Comparison of ENCODE assay signal across 1 cellular context in the genomic region with DNA sequence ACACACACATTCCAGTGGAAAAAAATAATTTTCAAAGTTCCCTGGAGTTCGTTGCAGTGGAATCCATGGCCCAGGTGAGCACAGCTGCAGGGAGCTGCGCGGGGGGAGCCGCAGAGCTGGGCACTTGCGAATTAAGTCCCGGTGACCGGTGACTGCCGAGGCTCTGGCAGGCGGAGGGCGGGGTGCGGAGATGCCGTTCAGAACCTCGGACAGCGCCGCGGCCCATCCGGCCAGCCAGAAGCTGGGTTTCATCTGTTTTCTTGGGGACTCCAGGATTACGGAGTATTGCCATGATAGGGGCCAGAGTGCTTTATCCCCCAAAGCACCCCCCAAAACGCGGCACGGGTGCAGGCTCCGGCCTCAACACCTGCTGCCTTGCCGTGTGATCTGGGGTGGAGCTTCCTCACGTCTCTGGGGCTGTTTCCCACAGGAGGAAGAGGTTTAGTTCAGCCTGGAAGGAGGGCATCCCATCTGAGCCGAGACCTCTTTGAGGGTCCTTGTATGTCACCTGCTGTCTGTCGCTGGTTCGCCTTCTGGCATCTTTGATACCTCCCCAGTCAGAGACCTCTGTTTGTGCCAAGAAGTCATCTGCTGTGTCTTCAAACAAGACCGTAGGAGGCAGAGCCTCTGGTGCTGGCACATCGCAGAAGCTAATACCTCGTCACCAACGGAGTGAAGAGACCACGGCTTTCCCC.
TF ChIP-seq lines count a peak whose summit lies in the region.

No MANE protein-coding gene starts in this region.

TF ChIP-seq in HepG2, 621 proteins besides CTCF, POLR2A, EP300 and RAD21 (continued from another document and continues in another):
- peak; percentile 87 for TF ChIP-seq ZBED4 (CRISPR knock-in tag; IDR thresholded peaks at IDR 0.05; ENCODE audit: borderline replicate concordance)
- no peak for TF ChIP-seq CREBL2 (CRISPR knock-in tag; IDR thresholded peaks at IDR 0.05; ENCODE audit: borderline replicate concordance)
- TF ChIP-seq IRX3 (CRISPR knock-in tag; IDR thresholded peaks at IDR 0.05; ENCODE audit: borderline replicate concordance, low read depth), result no peak
- TF ChIP-seq, protein P1, sequence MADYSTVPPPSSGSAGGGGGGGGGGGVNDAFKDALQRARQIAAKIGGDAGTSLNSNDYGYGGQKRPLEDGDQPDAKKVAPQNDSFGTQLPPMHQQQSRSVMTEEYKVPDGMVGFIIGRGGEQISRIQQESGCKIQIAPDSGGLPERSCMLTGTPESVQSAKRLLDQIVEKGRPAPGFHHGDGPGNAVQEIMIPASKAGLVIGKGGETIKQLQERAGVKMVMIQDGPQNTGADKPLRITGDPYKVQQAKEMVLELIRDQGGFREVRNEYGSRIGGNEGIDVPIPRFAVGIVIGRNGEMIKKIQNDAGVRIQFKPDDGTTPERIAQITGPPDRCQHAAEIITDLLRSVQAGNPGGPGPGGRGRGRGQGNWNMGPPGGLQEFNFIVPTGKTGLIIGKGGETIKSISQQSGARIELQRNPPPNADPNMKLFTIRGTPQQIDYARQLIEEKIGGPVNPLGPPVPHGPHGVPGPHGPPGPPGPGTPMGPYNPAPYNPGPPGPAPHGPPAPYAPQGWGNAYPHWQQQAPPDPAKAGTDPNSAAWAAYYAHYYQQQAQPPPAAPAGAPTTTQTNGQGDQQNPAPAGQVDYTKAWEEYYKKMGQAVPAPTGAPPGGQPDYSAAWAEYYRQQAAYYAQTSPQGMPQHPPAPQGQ (CRISPR knock-in tag; IDR thresholded peaks at IDR 0.05; ENCODE audit: borderline replicate concordance), result no peak
- no peak for TF ChIP-seq ZBTB40 (IDR thresholded peaks at IDR 0.05)
- TF ChIP-seq ZBTB40 (CRISPR knock-in tag; IDR thresholded peaks at IDR 0.05), result peak; percentile 54; the same call in 1 of the 2 replicates
- TF ChIP-seq KDM3A (CRISPR knock-in tag; IDR thresholded peaks at IDR 0.05; ENCODE audit: low read depth), result peak; percentile 56; the same call in 1 of the 2 replicates
- TF ChIP-seq MEIS1 (CRISPR knock-in tag; IDR thresholded peaks at IDR 0.05; ENCODE audit: borderline replicate concordance), result no peak
- TF ChIP-seq, protein P2, sequence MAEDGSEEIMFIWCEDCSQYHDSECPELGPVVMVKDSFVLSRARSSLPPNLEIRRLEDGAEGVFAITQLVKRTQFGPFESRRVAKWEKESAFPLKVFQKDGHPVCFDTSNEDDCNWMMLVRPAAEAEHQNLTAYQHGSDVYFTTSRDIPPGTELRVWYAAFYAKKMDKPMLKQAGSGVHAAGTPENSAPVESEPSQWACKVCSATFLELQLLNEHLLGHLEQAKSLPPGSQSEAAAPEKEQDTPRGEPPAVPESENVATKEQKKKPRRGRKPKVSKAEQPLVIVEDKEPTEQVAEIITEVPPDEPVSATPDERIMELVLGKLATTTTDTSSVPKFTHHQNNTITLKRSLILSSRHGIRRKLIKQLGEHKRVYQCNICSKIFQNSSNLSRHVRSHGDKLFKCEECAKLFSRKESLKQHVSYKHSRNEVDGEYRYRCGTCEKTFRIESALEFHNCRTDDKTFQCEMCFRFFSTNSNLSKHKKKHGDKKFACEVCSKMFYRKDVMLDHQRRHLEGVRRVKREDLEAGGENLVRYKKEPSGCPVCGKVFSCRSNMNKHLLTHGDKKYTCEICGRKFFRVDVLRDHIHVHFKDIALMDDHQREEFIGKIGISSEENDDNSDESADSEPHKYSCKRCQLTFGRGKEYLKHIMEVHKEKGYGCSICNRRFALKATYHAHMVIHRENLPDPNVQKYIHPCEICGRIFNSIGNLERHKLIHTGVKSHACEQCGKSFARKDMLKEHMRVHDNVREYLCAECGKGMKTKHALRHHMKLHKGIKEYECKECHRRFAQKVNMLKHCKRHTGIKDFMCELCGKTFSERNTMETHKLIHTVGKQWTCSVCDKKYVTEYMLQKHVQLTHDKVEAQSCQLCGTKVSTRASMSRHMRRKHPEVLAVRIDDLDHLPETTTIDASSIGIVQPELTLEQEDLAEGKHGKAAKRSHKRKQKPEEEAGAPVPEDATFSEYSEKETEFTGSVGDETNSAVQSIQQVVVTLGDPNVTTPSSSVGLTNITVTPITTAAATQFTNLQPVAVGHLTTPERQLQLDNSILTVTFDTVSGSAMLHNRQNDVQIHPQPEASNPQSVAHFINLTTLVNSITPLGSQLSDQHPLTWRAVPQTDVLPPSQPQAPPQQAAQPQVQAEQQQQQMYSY (CRISPR knock-in tag; IDR thresholded peaks at IDR 0.05), result peak; percentile 65; the same call in 1 of the 2 replicates
- TF ChIP-seq, protein P3, sequence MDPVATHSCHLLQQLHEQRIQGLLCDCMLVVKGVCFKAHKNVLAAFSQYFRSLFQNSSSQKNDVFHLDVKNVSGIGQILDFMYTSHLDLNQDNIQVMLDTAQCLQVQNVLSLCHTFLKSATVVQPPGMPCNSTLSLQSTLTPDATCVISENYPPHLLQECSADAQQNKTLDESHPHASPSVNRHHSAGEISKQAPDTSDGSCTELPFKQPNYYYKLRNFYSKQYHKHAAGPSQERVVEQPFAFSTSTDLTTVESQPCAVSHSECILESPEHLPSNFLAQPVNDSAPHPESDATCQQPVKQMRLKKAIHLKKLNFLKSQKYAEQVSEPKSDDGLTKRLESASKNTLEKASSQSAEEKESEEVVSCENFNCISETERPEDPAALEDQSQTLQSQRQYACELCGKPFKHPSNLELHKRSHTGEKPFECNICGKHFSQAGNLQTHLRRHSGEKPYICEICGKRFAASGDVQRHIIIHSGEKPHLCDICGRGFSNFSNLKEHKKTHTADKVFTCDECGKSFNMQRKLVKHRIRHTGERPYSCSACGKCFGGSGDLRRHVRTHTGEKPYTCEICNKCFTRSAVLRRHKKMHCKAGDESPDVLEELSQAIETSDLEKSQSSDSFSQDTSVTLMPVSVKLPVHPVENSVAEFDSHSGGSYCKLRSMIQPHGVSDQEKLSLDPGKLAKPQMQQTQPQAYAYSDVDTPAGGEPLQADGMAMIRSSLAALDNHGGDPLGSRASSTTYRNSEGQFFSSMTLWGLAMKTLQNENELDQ (CRISPR knock-in tag; IDR thresholded peaks at IDR 0.05; ENCODE audit: borderline replicate concordance), result 0 out of 2 replicates have a peak, but pooled peaks have one; percentile 69
- TF ChIP-seq ZNF441 (CRISPR knock-in tag; IDR thresholded peaks at IDR 0.05; ENCODE audit: borderline replicate concordance), result peak; percentile 92; the same call in 1 of the 2 replicates
- TF ChIP-seq JUN (CRISPR knock-in tag; IDR thresholded peaks at IDR 0.05), result no peak
- TF ChIP-seq ATRX (CRISPR knock-in tag; IDR thresholded peaks at IDR 0.05; ENCODE audit: borderline replicate concordance), result no peak
- TF ChIP-seq NPAS2 (CRISPR knock-in tag; IDR thresholded peaks at IDR 0.05; ENCODE audit: borderline replicate concordance), result no peak
- TF ChIP-seq POLR2AphosphoS2 (IDR thresholded peaks at IDR 0.05; ENCODE audit: low read depth, low read length), result no peak
- no peak for TF ChIP-seq HNRNPK (IDR thresholded peaks at IDR 0.05; ENCODE audit: low read depth, low read length, poor library complexity, severe bottlenecking)
- TF ChIP-seq, protein P4, sequence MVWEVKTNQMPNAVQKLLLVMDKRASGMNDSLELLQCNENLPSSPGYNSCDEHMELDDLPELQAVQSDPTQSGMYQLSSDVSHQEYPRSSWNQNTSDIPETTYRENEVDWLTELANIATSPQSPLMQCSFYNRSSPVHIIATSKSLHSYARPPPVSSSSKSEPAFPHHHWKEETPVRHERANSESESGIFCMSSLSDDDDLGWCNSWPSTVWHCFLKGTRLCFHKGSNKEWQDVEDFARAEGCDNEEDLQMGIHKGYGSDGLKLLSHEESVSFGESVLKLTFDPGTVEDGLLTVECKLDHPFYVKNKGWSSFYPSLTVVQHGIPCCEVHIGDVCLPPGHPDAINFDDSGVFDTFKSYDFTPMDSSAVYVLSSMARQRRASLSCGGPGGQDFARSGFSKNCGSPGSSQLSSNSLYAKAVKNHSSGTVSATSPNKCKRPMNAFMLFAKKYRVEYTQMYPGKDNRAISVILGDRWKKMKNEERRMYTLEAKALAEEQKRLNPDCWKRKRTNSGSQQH (CRISPR knock-in tag; IDR thresholded peaks at IDR 0.05; ENCODE audit: low read depth), result 0 out of 2 replicates have a peak, but pooled peaks have one; percentile 49
- TF ChIP-seq, protein P5, sequence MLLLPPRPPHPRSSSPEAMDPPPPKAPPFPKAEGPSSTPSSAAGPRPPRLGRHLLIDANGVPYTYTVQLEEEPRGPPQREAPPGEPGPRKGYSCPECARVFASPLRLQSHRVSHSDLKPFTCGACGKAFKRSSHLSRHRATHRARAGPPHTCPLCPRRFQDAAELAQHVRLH (CRISPR knock-in tag; IDR thresholded peaks at IDR 0.05; ENCODE audit: borderline replicate concordance, low read depth), result peak; percentile 91
- TF ChIP-seq TBP (CRISPR knock-in tag; IDR thresholded peaks at IDR 0.05), result no peak
